ENCODE assay signal across 15 cellular contexts in genomic region chr4:185194924-185195632, GRCh38. TPM values are rescaled to one million over a fixed set of nuclear protein-coding genes. Genes with fewer than 3 reads are reported as not detected.
DNase-seq lines count a peak whose midpoint lies in the region; ATAC-seq lines count a peak whose summit lies in the region.
"Had no signal": no experiment of that assay in that cellular context is flagged by ENCODE, and none has a peak within 500 bp of the region (broad histone marks: within the 10 kb centered on the region; RNA-seq: fewer than 3 reads in every experiment).

No MANE protein-coding gene starts in this region.

- H3K9me3 ChIP-seq in T-helper 17 cell (ENCODE audit: control insufficient read depth, low read length, poor library complexity, severe bottlenecking) = no peaks in the 10 kb centered on the region

- H3K27ac Mint-ChIP-seq in activated naive CD8-positive, alpha-beta T cell treated with anti-CD3 and anti-CD28 coated beads for 36 hours = peak overlapping the region; percentile 40
- no peak overlapping the region for H3K27ac Mint-ChIP-seq in activated naive CD8-positive, alpha-beta T cell treated with anti-CD3 and anti-CD28 coated beads, Interleukin-2, amount 50 U/mL, for 24 hours
- H3K27ac Mint-ChIP-seq in T-helper 17 cell = peak overlapping the region; percentile 67
- H3K27ac Mint-ChIP-seq in effector memory CD8-positive, alpha-beta T cell = peak overlapping the region; percentile 6 to 84

- peaks cover 26% of the 10 kb centered on the region for H3K4me1 Mint-ChIP-seq in activated naive CD8-positive, alpha-beta T cell treated with anti-CD3 and anti-CD28 coated beads for 36 hours
- H3K4me1 Mint-ChIP-seq in activated naive CD8-positive, alpha-beta T cell treated with anti-CD3 and anti-CD28 coated beads, Interleukin-2, amount 50 U/mL, for 24 hours = peaks cover 37% of the 10 kb centered on the region
- peaks cover 30% of the 10 kb centered on the region for H3K4me1 Mint-ChIP-seq in T-helper 17 cell
- peaks cover 17 to 41% of the 10 kb centered on the region in 2 donors for H3K4me1 Mint-ChIP-seq in effector memory CD8-positive, alpha-beta T cell (ENCODE audit: low read depth in 2 of 2)

- no peaks in the 10 kb centered on the region for H3K27me3 Mint-ChIP-seq in activated naive CD8-positive, alpha-beta T cell treated with anti-CD3 and anti-CD28 coated beads for 36 hours
- H3K27me3 Mint-ChIP-seq in activated naive CD8-positive, alpha-beta T cell treated with anti-CD3 and anti-CD28 coated beads, Interleukin-2, amount 50 U/mL, for 24 hours = no peaks in the 10 kb centered on the region
- no peaks in the 10 kb centered on the region for H3K27me3 Mint-ChIP-seq in T-helper 17 cell
- no peaks in the 10 kb centered on the region for H3K27me3 Mint-ChIP-seq in effector memory CD8-positive, alpha-beta T cell

- H3K9me3 Mint-ChIP-seq in activated naive CD8-positive, alpha-beta T cell treated with anti-CD3 and anti-CD28 coated beads for 36 hours = no peaks in the 10 kb centered on the region
- H3K9me3 Mint-ChIP-seq in activated naive CD8-positive, alpha-beta T cell treated with anti-CD3 and anti-CD28 coated beads, Interleukin-2, amount 50 U/mL, for 24 hours = no peaks in the 10 kb centered on the region
- no peaks in the 10 kb centered on the region for H3K9me3 Mint-ChIP-seq in effector memory CD8-positive, alpha-beta T cell

- no peak for DNase-seq in activated naive CD8-positive, alpha-beta T cell treated with anti-CD3 and anti-CD28 coated beads for 36 hours
- DNase-seq in activated naive CD8-positive, alpha-beta T cell treated with anti-CD3 and anti-CD28 coated beads, Interleukin-2, amount 50 U/mL, for 24 hours = no peak
- no peak for DNase-seq in T-helper 17 cell
- DNase-seq in effector memory CD8-positive, alpha-beta T cell = no peak
- no peak for DNase-seq in NOMO-1 (lab: John Stamatoyannopoulos, UW; ENCODE audit: unreplicated experiment in 2 of 2)
- no peak for DNase-seq in central memory CD4-positive, alpha-beta T cell
- no peak for DNase-seq in NCI-H187 (lab: John Stamatoyannopoulos, UW)
- DNase-seq: C1 segment of cervical spinal cord; DND-41; H7; NCI-H1092 treated with DMSO at 0.1 percent for 48 hours; NCI-H146; NK-92 treated with Interleukin-12 subunit alpha and Interleukin-12 subunit beta, amount 100 ng/mL, for 24 hours; SIG-M5 had no signal

- H3K36me3 Mint-ChIP-seq in activated naive CD8-positive, alpha-beta T cell treated with anti-CD3 and anti-CD28 coated beads for 36 hours = peaks cover 27% of the 10 kb centered on the region
- peaks cover 28% of the 10 kb centered on the region for H3K36me3 Mint-ChIP-seq in activated naive CD8-positive, alpha-beta T cell treated with anti-CD3 and anti-CD28 coated beads, Interleukin-2, amount 50 U/mL, for 24 hours (ENCODE audit: low read depth)
- H3K36me3 Mint-ChIP-seq in T-helper 17 cell (ENCODE audit: low read depth) = peaks cover 4% of the 10 kb centered on the region
- H3K36me3 Mint-ChIP-seq in effector memory CD8-positive, alpha-beta T cell (ENCODE audit: insufficient read depth) = peaks cover 24% of the 10 kb centered on the region

- ATAC-seq in activated naive CD8-positive, alpha-beta T cell treated with anti-CD3 and anti-CD28 coated beads, Interleukin-2, amount 50 U/mL, for 24 hours = no peak
- ATAC-seq in T-helper 17 cell = no peak
- ATAC-seq in effector memory CD8-positive, alpha-beta T cell (replicated peaks) = no peak
- ATAC-seq: SK-N-SH treated with all-trans-retinoic acid at 6 μM for 48 hours had no signal

- H3K4me3 Mint-ChIP-seq in activated naive CD8-positive, alpha-beta T cell treated with anti-CD3 and anti-CD28 coated beads for 36 hours = no peak overlapping the region
- H3K4me3 Mint-ChIP-seq in activated naive CD8-positive, alpha-beta T cell treated with anti-CD3 and anti-CD28 coated beads, Interleukin-2, amount 50 U/mL, for 24 hours = no peak overlapping the region
- no peak overlapping the region for H3K4me3 Mint-ChIP-seq in T-helper 17 cell
- H3K4me3 Mint-ChIP-seq in effector memory CD8-positive, alpha-beta T cell = no peak overlapping the region

RNA-seq across cellular contexts. Expression of gene CFAP97, which starts 8.7 kb away (rescaled TPM):
- 10 to 100 TPM; 49.2 to 49.3 TPM for total RNA-seq in activated naive CD8-positive, alpha-beta T cell treated with anti-CD3 and anti-CD28 coated beads for 36 hours
- total RNA-seq in T-helper 17 cell = 10 to 100 TPM; 41.9 to 50.0 TPM

RNA-seq across cellular contexts. Expression of gene SNX25, which starts 14.3 kb away (rescaled TPM):
- 10 to 100 TPM; 12.4 to 14.3 TPM for total RNA-seq in activated naive CD8-positive, alpha-beta T cell treated with anti-CD3 and anti-CD28 coated beads for 36 hours
- 10 to 100 TPM; 13.2 to 20.4 TPM for total RNA-seq in T-helper 17 cell

RNA-seq across cellular contexts. Expression of gene SLC25A4, which starts 52.0 kb away (rescaled TPM):
- total RNA-seq in activated naive CD8-positive, alpha-beta T cell treated with anti-CD3 and anti-CD28 coated beads for 36 hours = 1 to 10 TPM; 7.6 to 7.8 TPM
- 1 to 10 TPM; 2.7 to 3.3 TPM for total RNA-seq in T-helper 17 cell
